In the genomic region with DNA sequence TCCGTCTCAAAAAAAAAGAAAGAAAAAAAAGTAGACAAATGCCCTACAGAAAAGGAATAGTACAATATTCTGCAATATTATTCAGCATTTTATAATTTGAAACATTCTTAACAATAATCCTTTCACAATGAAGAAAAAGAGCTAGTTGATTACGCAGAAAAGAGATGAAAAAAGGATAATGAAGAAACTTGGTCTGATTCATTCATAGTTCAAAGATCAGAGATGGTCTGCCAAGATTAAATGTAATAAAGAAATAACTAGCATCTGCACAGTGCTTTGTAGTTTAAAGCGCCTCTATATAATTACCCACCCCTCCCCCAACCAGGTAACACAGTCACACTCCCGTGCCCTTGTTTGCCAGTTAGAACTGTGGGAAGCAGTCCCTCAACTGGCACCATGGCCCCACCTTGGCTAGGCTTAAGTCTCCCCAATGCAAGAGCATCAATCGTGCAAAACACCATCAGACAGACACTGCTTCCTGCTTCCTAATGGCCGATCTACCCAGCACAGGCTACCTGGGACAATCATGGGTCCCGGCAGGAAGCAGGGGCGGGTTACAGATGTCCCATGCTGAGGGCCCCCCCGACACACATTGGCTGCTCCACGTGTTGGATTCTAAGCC, we compare ENCODE assay signal across 28 cellular contexts. TPM values are rescaled to one million over a fixed set of nuclear protein-coding genes. Genes with fewer than 3 reads are reported as not detected.
DNase-seq lines count a peak whose midpoint lies in the region; ATAC-seq, FAIRE-seq and TF ChIP-seq lines count a peak whose summit lies in the region.
"Had no signal": no experiment of that assay in that cellular context is flagged by ENCODE, and none has a peak within 500 bp of the region (broad histone marks: within the 10 kb centered on the region; RNA-seq: fewer than 3 reads in every experiment).

No MANE protein-coding gene starts in this region.

- H3K9me3 Mint-ChIP-seq in immature natural killer cell, result no peaks in the 10 kb centered on the region
- H3K9me3 Mint-ChIP-seq: GM23338 had no signal

- H3K4me3 Mint-ChIP-seq in immature natural killer cell, result no peak overlapping the region
- H3K4me3 Mint-ChIP-seq: CD4-positive, alpha-beta memory T cell; GM23338 had no signal

- H3K27ac Mint-ChIP-seq in immature natural killer cell, result no peak overlapping the region
- H3K27ac Mint-ChIP-seq: GM23338 had no signal

- H3K27ac ChIP-seq in kidney (ENCODE audit: low read depth in 2 of 2, low read length in 2 of 2), result no peak overlapping the region
- H3K27ac ChIP-seq: 22Rv1, BLaER1, KMS-11 had no signal

- no peak overlapping the region for H3K4me3 ChIP-seq in kidney (ENCODE audit: low read length in 2 of 2)
- H3K4me3 ChIP-seq: BLaER1, GM12878, GM23338, SJCRH30 had no signal

- no peaks in the 10 kb centered on the region for H3K4me1 ChIP-seq in kidney (ENCODE audit: control insufficient read depth in 1 of 2, insufficient read depth in 1 of 2, low read depth in 1 of 2, low read length in 2 of 2)
- H3K4me1 ChIP-seq: Caco-2 had no signal

- intact Hi-C loops in kidney (cut with DNase I) (no loop called here), posterior vena cava (cut with DNase I) (no loop called here)

- FAIRE-seq in kidney (lab: Jason Lieb, UNC), result no peak
- FAIRE-seq: GM12878, RCC 7860 had no signal

- H3K9me3 ChIP-seq in kidney (ENCODE audit: control insufficient read depth in 1 of 2, low read length in 2 of 2), result peaks cover 0 to 3% of the 10 kb centered on the region in 2 donors
- H3K9me3 ChIP-seq: Caco-2, SJCRH30 had no signal

- no peak overlapping the region for H3K9ac ChIP-seq in kidney (ENCODE audit: low read length in 2 of 2)
- H3K9ac ChIP-seq: BLaER1, KMS-11 had no signal

- DNase-seq in activated effector memory CD4-positive, alpha-beta T cell treated with anti-CD3 and anti-CD28 coated beads, Interleukin-2, amount 50 U/mL, for 16 hours, result peak; percentile 25
- no peak for DNase-seq in activated effector memory CD4-positive, alpha-beta T cell treated with Interleukin-2 at 50 U/mL for 16 hours
- peak; percentile 13 for DNase-seq in kidney
- peak; percentile 49 for DNase-seq in posterior vena cava (ENCODE audit: low spot score)
- no peak for DNase-seq in immature natural killer cell
- no peak for DNase-seq in NCI-H1105 (lab: John Stamatoyannopoulos, UW)
- DNase-seq in activated CD8-positive, alpha-beta memory T cell treated with anti-CD3 and anti-CD28 coated beads, Interleukin-2, amount 50 U/mL, for 48 hours, result no peak
- DNase-seq: ACHN; Caco-2; CD4-positive, alpha-beta memory T cell; DMS 273 treated with DMSO at 0.1 percent for 48 hours; DND-41; HCEC 1CT; IMR-90; MV-4-11; NCI-H1417; NCI-H1694 treated with DMSO at 0.1 percent for 48 hours; NCI-H2081 treated with DMSO at 0.1 percent for 48 hours; NCI-H446; NCI-H526 had no signal

- ATAC-seq in HG03108 (IDR thresholded peaks at IDR 0.05; ENCODE audit: unreplicated experiment), result no peak
- ATAC-seq: GM12878, GM23338 had no signal

- TF ChIP-seq CTCF in kidney (IDR thresholded peaks at IDR 0.05; ENCODE audit: borderline replicate concordance, extremely low read depth, insufficient read depth), result no peak

- H3K27me3 Mint-ChIP-seq in immature natural killer cell (ENCODE audit: low read depth in 3 of 3), result peaks cover 0 to 5% (median 0%) of the 10 kb centered on the region in 3 donors
- H3K27me3 Mint-ChIP-seq: CD4-positive, alpha-beta memory T cell had no signal

- peaks cover 0 to 4% (median 0%) of the 10 kb centered on the region in 3 donors for H3K36me3 Mint-ChIP-seq in immature natural killer cell

- no peaks in the 10 kb centered on the region for H3K4me1 Mint-ChIP-seq in immature natural killer cell

- H3K36me3 ChIP-seq in kidney (ENCODE audit: control insufficient read depth in 1 of 2, insufficient read depth in 2 of 2, low read length in 2 of 2), result no peaks in the 10 kb centered on the region

RNA-seq across cellular contexts. Expression of a gene that starts 11.6 kb away (rescaled TPM):
- total RNA-seq in kidney (44.6 TPM), posterior vena cava (100 to 1,000 TPM in 1 of 2 donors, 10 to 100 TPM in 1; 99.5 to 129 TPM)
- polyA plus RNA-seq in kidney (ENCODE audit: insufficient read depth, low read depth, low replicate concordance) (21.1 TPM), immature natural killer cell (1 to 10 TPM in 1 of 3 donors, under 1 TPM in 1, not detected in 1; 0.86 to 2.1 TPM)

Comparison
In these comparisons a context has a peak if more than half of its experiments do, and no peak if none do; other contexts are left out.
1. DNase-seq: peak in activated effector memory CD4-positive, alpha-beta T cell treated with anti-CD3 and anti-CD28 coated beads, Interleukin-2, amount 50 U/mL, for 16 hours (single experiment), kidney (single experiment) and posterior vena cava (single experiment); none in activated effector memory CD4-positive, alpha-beta T cell treated with Interleukin-2 at 50 U/mL for 16 hours (single experiment), immature natural killer cell (0 of 3), NCI-H1105 (single experiment) and activated CD8-positive, alpha-beta memory T cell treated with anti-CD3 and anti-CD28 coated beads, Interleukin-2, amount 50 U/mL, for 48 hours (single experiment).